In the genomic region with DNA sequence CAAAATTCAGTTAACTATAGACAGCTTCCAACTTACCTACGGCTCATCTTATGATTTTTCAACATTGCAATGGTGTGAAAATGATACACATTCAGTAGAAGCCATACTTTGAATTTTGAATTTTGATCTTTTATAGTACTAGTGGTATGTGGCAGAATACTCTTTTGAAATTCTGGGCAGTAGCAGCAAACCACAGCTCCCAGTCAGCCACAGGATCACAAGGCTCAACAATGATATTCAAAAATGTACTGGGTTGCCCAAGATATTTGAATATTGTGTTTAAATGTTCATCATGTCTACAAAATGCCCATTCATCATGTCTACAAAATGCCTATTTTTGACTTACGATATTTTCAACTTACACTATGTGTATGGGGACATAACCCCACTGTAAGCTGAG, we compare ENCODE assay signal across 24 cellular contexts.
"Had no signal": no experiment of that assay in that cellular context is flagged by ENCODE, and none has a peak within 500 bp of the region (broad histone marks: within the 10 kb centered on the region; RNA-seq: fewer than 3 reads in every experiment).

No MANE protein-coding gene starts in this region.

- H3K36me3 Mint-ChIP-seq: activated CD8-positive, alpha-beta memory T cell treated with anti-CD3 and anti-CD28 coated beads, Interleukin-2, amount 10 ng/mL, durations not matched to agents 7 days and 5 days; activated naive CD8-positive, alpha-beta T cell had no signal

- DNase-seq: activated B cell treated with CpG ODN at 0.5 μM for 24 hours; activated CD4-positive, alpha-beta T cell treated with anti-CD3 and anti-CD28 coated beads for 1 hour; activated CD4-positive, alpha-beta T cell treated with anti-CD3 and anti-CD28 coated beads, Interleukin-2, amount 10 ng/mL, durations not matched to agents 24 days and 14 days; activated CD4-positive, alpha-beta T cell treated with anti-CD3 and anti-CD28 coated beads, Interleukin-2, amount 50 U/mL, for 48 hours; activated CD8-positive, alpha-beta memory T cell treated with anti-CD3 and anti-CD28 coated beads, Interleukin-2, amount 10 ng/mL, durations not matched to agents 7 days and 5 days; activated effector memory CD4-positive, alpha-beta T cell treated with anti-CD3 and anti-CD28 coated beads, Interleukin-2, amount 50 U/mL, for 16 hours; activated naive CD4-positive, alpha-beta T cell treated with Interleukin-2 at 50 U/mL for 16 hours; activated T-cell treated with anti-CD3 and anti-CD28 coated beads, Interleukin-2, amount 50 U/mL, for 4 hours; anterior cingulate cortex; caudate nucleus; KG1; MG63; NCI-H1048; NCI-H146; NCI-H187 treated with DMSO at 0.1 percent for 48 hours; NCI-H2081 treated with DMSO at 0.1 percent for 48 hours; NCI-H446; NCI-H524; PC-3; SHP77; T-helper 17 cell; T-helper 9 cell had no signal

- H3K27ac ChIP-seq: breast epithelium had no signal

- H3K27ac Mint-ChIP-seq: activated B cell treated with CpG ODN at 0.5 μM for 24 hours; activated CD4-positive, alpha-beta T cell treated with anti-CD3 and anti-CD28 coated beads, Interleukin-2, amount 10 ng/mL, durations not matched to agents 24 days and 14 days; activated CD8-positive, alpha-beta memory T cell treated with anti-CD3 and anti-CD28 coated beads, Interleukin-2, amount 10 ng/mL, durations not matched to agents 7 days and 5 days; activated naive CD8-positive, alpha-beta T cell; T-helper 17 cell had no signal

- H3K36me3 ChIP-seq: breast epithelium, MG63 had no signal

- H3K27me3 ChIP-seq: breast epithelium, MG63 had no signal

- ATAC-seq: activated CD8-positive, alpha-beta memory T cell treated with anti-CD3 and anti-CD28 coated beads, Interleukin-2, amount 10 ng/mL, durations not matched to agents 7 days and 5 days; activated T-cell treated with anti-CD3 and anti-CD28 coated beads, Interleukin-2, amount 50 U/mL, for 4 hours; PC-3; T-helper 17 cell had no signal

- H3K9me3 ChIP-seq: MG63 had no signal

- H3K4me3 ChIP-seq: breast epithelium, MG63 had no signal

- H3K4me3 Mint-ChIP-seq: activated B cell treated with CpG ODN at 0.5 μM for 24 hours; activated CD4-positive, alpha-beta T cell treated with anti-CD3 and anti-CD28 coated beads, Interleukin-2, amount 10 ng/mL, durations not matched to agents 24 days and 14 days; activated CD8-positive, alpha-beta memory T cell treated with anti-CD3 and anti-CD28 coated beads, Interleukin-2, amount 10 ng/mL, durations not matched to agents 7 days and 5 days; activated naive CD8-positive, alpha-beta T cell; activated T-cell treated with anti-CD3 and anti-CD28 coated beads, Interleukin-2, amount 50 U/mL, for 4 hours; T-helper 17 cell had no signal

- H3K4me1 Mint-ChIP-seq: activated B cell treated with CpG ODN at 0.5 μM for 24 hours, T-helper 17 cell had no signal

- H3K27me3 Mint-ChIP-seq: activated B cell treated with CpG ODN at 0.5 μM for 24 hours; activated CD4-positive, alpha-beta T cell treated with anti-CD3 and anti-CD28 coated beads, Interleukin-2, amount 10 ng/mL, durations not matched to agents 24 days and 14 days; activated CD8-positive, alpha-beta memory T cell treated with anti-CD3 and anti-CD28 coated beads, Interleukin-2, amount 10 ng/mL, durations not matched to agents 7 days and 5 days; activated naive CD8-positive, alpha-beta T cell; T-helper 17 cell had no signal

- H3K4me1 ChIP-seq: breast epithelium had no signal
